Comparison of ENCODE assay signal across 14 cellular contexts in the genomic region with DNA sequence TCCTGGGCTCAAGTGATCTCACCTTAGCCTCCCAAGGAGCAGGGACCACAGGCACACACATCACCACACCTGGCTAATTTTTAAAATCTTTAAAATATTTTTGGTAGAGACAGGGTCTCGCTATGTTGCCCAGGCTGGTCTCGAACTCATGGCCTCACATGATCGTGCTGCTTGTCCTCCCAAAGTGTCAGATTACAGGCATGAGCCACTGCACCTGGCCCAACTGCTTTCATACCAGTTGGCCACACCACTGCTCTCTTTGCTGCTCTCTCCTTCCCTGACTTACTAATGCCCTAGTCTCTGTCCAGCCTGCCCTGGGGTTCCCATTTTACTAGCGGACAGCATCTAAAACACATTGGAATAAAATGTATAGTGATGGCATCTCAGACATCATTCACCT.
DNase-seq lines count a peak whose midpoint lies in the region; ATAC-seq and TF ChIP-seq lines count a peak whose summit lies in the region.
"Had no signal": no experiment of that assay in that cellular context is flagged by ENCODE, and none has a peak within 500 bp of the region (broad histone marks: within the 10 kb centered on the region; RNA-seq: fewer than 3 reads in every experiment).

No MANE protein-coding gene starts in this region.

- no peak overlapping the region for H3K9ac ChIP-seq in H9 (ENCODE audit: extremely low read depth, insufficient read length, low read length)
- H3K9ac ChIP-seq in endodermal cell (ENCODE audit: extremely low read depth, low read length, poor library complexity, severe bottlenecking), result no peak overlapping the region
- H3K9ac ChIP-seq: BLaER1 treated with 17β-estradiol and CSF1 and Interleukin-3, amounts not matched to agents 10 nM and 100 nM had no signal

- CTCF ChIA-PET in activated CD4-positive, alpha-beta T cell treated with anti-CD3 and anti-CD28 coated beads, Interleukin-2, amount 10 ng/mL, durations not matched to agents 7 days and 5 days (lab: Charles Lee), result interaction anchor here (1.1 to 1.3 kb wide), 2 partner anchors 316 to 335 kb away, joined by 3 read pairs; no protein-coding TSS in a partner anchor

- POLR2A ChIA-PET in activated CD4-positive, alpha-beta T cell treated with anti-CD3 and anti-CD28 coated beads, Interleukin-2, amount 10 ng/mL, durations not matched to agents 7 days and 5 days (lab: Charles Lee), result no interaction called here

- H4K8ac ChIP-seq in H9 (replicated peaks; ENCODE audit: insufficient read length, low read depth, low read length), result no peak overlapping the region

- no peaks in the 10 kb centered on the region for H3K27me3 Mint-ChIP-seq in H9 (ENCODE audit: low read depth)
- no peaks in the 10 kb centered on the region for H3K27me3 Mint-ChIP-seq in endodermal cell (ENCODE audit: insufficient read depth)
- H3K27me3 Mint-ChIP-seq in activated CD4-positive, alpha-beta T cell treated with anti-CD3 and anti-CD28 coated beads, Interleukin-2, amount 10 ng/mL, durations not matched to agents 7 days and 5 days, result peaks cover 5% of the 10 kb centered on the region

- peak overlapping the region in 2 of 3 experiments; percentile 48 to 83; a peak in 3 of 7 replicates for H3K27ac Mint-ChIP-seq in H9
- H3K27ac Mint-ChIP-seq in endodermal cell, result peak overlapping the region; percentile 69
- H3K27ac Mint-ChIP-seq in activated CD4-positive, alpha-beta T cell treated with anti-CD3 and anti-CD28 coated beads, Interleukin-2, amount 10 ng/mL, durations not matched to agents 7 days and 5 days, result no peak overlapping the region
- H3K27ac Mint-ChIP-seq: CD4-positive, CD25-positive, alpha-beta regulatory T cell had no signal

- no peak for DNase-seq in H9
- no peak for DNase-seq in endodermal cell
- peak; percentile 29 for DNase-seq in myocyte (ENCODE audit: low read depth)
- no peak for DNase-seq in upper lobe of right lung
- DNase-seq in GM19240 (ENCODE audit: insufficient read length, low spot score), result no peak
- no peak for DNase-seq in gastrocnemius medialis
- no peak for DNase-seq in activated CD4-positive, alpha-beta T cell treated with anti-CD3 and anti-CD28 coated beads, Interleukin-2, amount 10 ng/mL, durations not matched to agents 7 days and 5 days
- DNase-seq: ACHN; Calu3; CD4-positive, CD25-positive, alpha-beta regulatory T cell; DMS 273 treated with DMSO at 0.1 percent for 48 hours; HCEC 1CT had no signal

- no peak overlapping the region for H3K4me3 ChIP-seq in endodermal cell (ENCODE audit: low read length)
- H3K4me3 ChIP-seq in upper lobe of right lung, result no peak overlapping the region
- H3K4me3 ChIP-seq in gastrocnemius medialis, result no peak overlapping the region
- H3K4me3 ChIP-seq: BLaER1 treated with 17β-estradiol and CSF1 and Interleukin-3, amounts not matched to agents 10 nM and 100 nM had no signal

- intact Hi-C loops in upper lobe of right lung (cut with DNase I), result no loop called here
- intact Hi-C loops in gastrocnemius medialis (cut with DNase I; ENCODE audit: low total_unique reads), result no loop called here

- H3K27ac ChIP-seq in H9 (ENCODE audit: insufficient read length, low read depth, low read length) (no peak overlapping the region), endodermal cell (ENCODE audit: low read depth, low read length) (no peak overlapping the region), upper lobe of right lung (peak overlapping the region; percentile 14), gastrocnemius medialis (no peak overlapping the region)
- H3K27ac ChIP-seq: BLaER1 treated with 17β-estradiol and CSF1 and Interleukin-3, amounts not matched to agents 10 nM and 100 nM had no signal

- H3K4me1 Mint-ChIP-seq in H9 (peaks cover 14% of the 10 kb centered on the region in 2 experiments), endodermal cell (peaks cover 11% of the 10 kb centered on the region)
- H3K4me1 Mint-ChIP-seq in activated CD4-positive, alpha-beta T cell treated with anti-CD3 and anti-CD28 coated beads, Interleukin-2, amount 10 ng/mL, durations not matched to agents 7 days and 5 days, result no peaks in the 10 kb centered on the region
- H3K4me1 Mint-ChIP-seq: CD4-positive, CD25-positive, alpha-beta regulatory T cell had no signal

- no peak overlapping the region for H3K18ac ChIP-seq in H9 (ENCODE audit: insufficient read length, low read depth, low read length)

- TF ChIP-seq CTCF in H9 (conservative IDR thresholded peaks at IDR 0.05) (no peak), endodermal cell (conservative IDR thresholded peaks at IDR 0.05) (no peak), upper lobe of right lung (IDR thresholded peaks at IDR 0.05) (no peak), gastrocnemius medialis (IDR thresholded peaks at IDR 0.05 in 4 of 5, conservative IDR thresholded peaks at IDR 0.05 in 1 of 5) (no peak)

- no peak overlapping the region for H2BK15ac ChIP-seq in H9 (ENCODE audit: low read depth, low read length)

- H4K91ac ChIP-seq in H9 (ENCODE audit: insufficient read length, low read depth, low read length), result no peak overlapping the region

- H3K9me3 Mint-ChIP-seq in H9 (no peaks in the 10 kb centered on the region), endodermal cell (no peaks in the 10 kb centered on the region)
- H3K9me3 Mint-ChIP-seq in activated CD4-positive, alpha-beta T cell treated with anti-CD3 and anti-CD28 coated beads, Interleukin-2, amount 10 ng/mL, durations not matched to agents 7 days and 5 days, result no peaks in the 10 kb centered on the region
- H3K9me3 Mint-ChIP-seq: CD4-positive, CD25-positive, alpha-beta regulatory T cell had no signal

- no peak overlapping the region for H3K23ac ChIP-seq in H9 (ENCODE audit: insufficient read length, low read depth, low read length)

- no peak overlapping the region for H2BK12ac ChIP-seq in H9 (ENCODE audit: insufficient read length, low read depth, low read length)

- no peak overlapping the region for H2BK20ac ChIP-seq in H9 (ENCODE audit: low read depth, low read length, poor library complexity, severe bottlenecking)

- H3K23me2 ChIP-seq in H9 (ENCODE audit: insufficient read length, low read depth, low read length, poor library complexity, severe bottlenecking), result no peaks in the 10 kb centered on the region

- H3K79me2 ChIP-seq in H9 (ENCODE audit: insufficient read depth, low read length), result no peaks in the 10 kb centered on the region; the same call in 1 of the 2 replicates

- no peak overlapping the region for H3K56ac ChIP-seq in H9 (ENCODE audit: insufficient read length, low read depth, low read length)

- 0 out of 2 replicates have a peak, but pooled peaks cover 4% of the 10 kb centered on the region for H3K4me1 ChIP-seq in H9 (ENCODE audit: insufficient read depth, low read length)
- H3K4me1 ChIP-seq in endodermal cell (ENCODE audit: control insufficient read depth, insufficient read depth, low read length), result peaks cover 11% of the 10 kb centered on the region
- no peaks in the 10 kb centered on the region for H3K4me1 ChIP-seq in upper lobe of right lung
- no peaks in the 10 kb centered on the region for H3K4me1 ChIP-seq in gastrocnemius medialis

- no CpG with 5 or more reads among the region's 4 CpGs for WGBS in H9 (ENCODE audit: extremely low coverage, insufficient read length, low lambda C conversion rate)
- WGBS in endodermal cell (ENCODE audit: insufficient coverage in 1 of 2, insufficient read length in 1 of 2), 2 experiments, result 81 to 95% methylated on average over 3 to 4 of the region's 4 CpGs

- H3K14ac ChIP-seq in H9 (ENCODE audit: insufficient read depth, low read length), result no peak overlapping the region

- H3K79me1 ChIP-seq in H9 (ENCODE audit: insufficient read depth, low read depth, low read length, poor library complexity, severe bottlenecking), result peaks cover 2% of the 10 kb centered on the region

- no peak overlapping the region for H3T11ph ChIP-seq in H9 (ENCODE audit: low read length)

- H3K4ac ChIP-seq in H9 (ENCODE audit: low read depth, low read length), result no peak overlapping the region

- H2BK5ac ChIP-seq in H9 (ENCODE audit: insufficient read length, low read length), result no peak overlapping the region

- ATAC-seq in upper lobe of right lung, result no peak
- ATAC-seq in GM18511 (IDR thresholded peaks at IDR 0.05; ENCODE audit: unreplicated experiment), result no peak
- no peak for ATAC-seq in gastrocnemius medialis

- H3K4me2 ChIP-seq in H9 (ENCODE audit: insufficient read depth, insufficient read length, low read length), result no peak overlapping the region
- H3K4me2 ChIP-seq: BLaER1 treated with 17β-estradiol and CSF1 and Interleukin-3, amounts not matched to agents 10 nM and 100 nM had no signal

- in situ Hi-C loops in gastrocnemius medialis (cut with MboI; ENCODE audit: low sequenced_read_pairs in 4 of 4), result loop anchor here in 3 of 4 donors (10.0 to 25.0 kb wide), 3 partner anchors 308 to 318 kb away; no protein-coding TSS in a partner anchor

- H4K20me1 ChIP-seq in H9 (ENCODE audit: control insufficient read depth, insufficient read depth, insufficient read length), result no peaks in the 10 kb centered on the region
- H4K20me1 ChIP-seq: BLaER1 treated with 17β-estradiol and CSF1 and Interleukin-3, amounts not matched to agents 10 nM and 100 nM had no signal

- no peak overlapping the region for H4K5ac ChIP-seq in H9 (ENCODE audit: insufficient read length, low read depth, low read length)

- H3K27me3 ChIP-seq in H9 (ENCODE audit: insufficient read depth, low read length), result no peaks in the 10 kb centered on the region
- no peaks in the 10 kb centered on the region for H3K27me3 ChIP-seq in endodermal cell (ENCODE audit: control insufficient read depth, insufficient read depth, low read length, poor library complexity, severe bottlenecking)
- H3K27me3 ChIP-seq in upper lobe of right lung, result no peaks in the 10 kb centered on the region
- H3K27me3 ChIP-seq in gastrocnemius medialis, result no peaks in the 10 kb centered on the region
- H3K27me3 ChIP-seq: BLaER1 treated with 17β-estradiol and CSF1 and Interleukin-3, amounts not matched to agents 10 nM and 100 nM had no signal

- no peak overlapping the region for H2BK120ac ChIP-seq in H9 (ENCODE audit: low read depth, low read length, poor library complexity, severe bottlenecking)

- H3K36me3 ChIP-seq in endodermal cell (ENCODE audit: control insufficient read depth, insufficient read depth, low read length) (peaks cover 89% of the 10 kb centered on the region), upper lobe of right lung (peaks cover 19% of the 10 kb centered on the region), gastrocnemius medialis (no peaks in the 10 kb centered on the region)

- no peak for TF ChIP-seq POLR2A in gastrocnemius medialis (IDR thresholded peaks at IDR 0.05)

- no peak overlapping the region for H2AK5ac ChIP-seq in H9 (ENCODE audit: insufficient read length, low read length)

- H3K9me3 ChIP-seq in H9 (ENCODE audit: control insufficient read depth, low read depth, low read length), result no peaks in the 10 kb centered on the region
- no peaks in the 10 kb centered on the region for H3K9me3 ChIP-seq in endodermal cell (ENCODE audit: control insufficient read depth, low read length)
- H3K9me3 ChIP-seq in upper lobe of right lung, result no peaks in the 10 kb centered on the region
- H3K9me3 ChIP-seq in gastrocnemius medialis, result no peaks in the 10 kb centered on the region
- H3K9me3 ChIP-seq: BLaER1 treated with 17β-estradiol and CSF1 and Interleukin-3, amounts not matched to agents 10 nM and 100 nM had no signal

- H3K36me3 Mint-ChIP-seq in H9 (ENCODE audit: insufficient read depth in 1 of 3, low read depth in 3 of 3) (peaks cover 17 to 68% (median 67%) of the 10 kb centered on the region in 3 experiments; a peak in 5 of 7 replicates), endodermal cell (ENCODE audit: low read depth) (peaks cover 41% of the 10 kb centered on the region)
- H3K36me3 Mint-ChIP-seq in activated CD4-positive, alpha-beta T cell treated with anti-CD3 and anti-CD28 coated beads, Interleukin-2, amount 10 ng/mL, durations not matched to agents 7 days and 5 days (ENCODE audit: low read depth), result no peaks in the 10 kb centered on the region
- H3K36me3 Mint-ChIP-seq: CD4-positive, CD25-positive, alpha-beta regulatory T cell had no signal

- no peak overlapping the region for H2AFZ ChIP-seq in H9 (ENCODE audit: low read length)

- H3K4me3 Mint-ChIP-seq in H9, result no peak overlapping the region
- H3K4me3 Mint-ChIP-seq in endodermal cell, result no peak overlapping the region
- no peak overlapping the region for H3K4me3 Mint-ChIP-seq in activated CD4-positive, alpha-beta T cell treated with anti-CD3 and anti-CD28 coated beads, Interleukin-2, amount 10 ng/mL, durations not matched to agents 7 days and 5 days
- H3K4me3 Mint-ChIP-seq: CD4-positive, CD25-positive, alpha-beta regulatory T cell had no signal
